Comparison of ENCODE assay signal across 8 cellular contexts in genomic region chr15:44535509-44536297, GRCh38. TPM values are rescaled to one million over a fixed set of nuclear protein-coding genes. Genes with fewer than 3 reads are reported as not detected.
DNase-seq lines count a peak whose midpoint lies in the region; ATAC-seq and TF ChIP-seq lines count a peak whose summit lies in the region.

No MANE protein-coding gene starts in this region.

- H3K27me3 ChIP-seq in Peyer's patch = no peaks in the 10 kb centered on the region

- H3K9me3 Mint-ChIP-seq in brain = no peaks in the 10 kb centered on the region

- no peak for ATAC-seq in activated CD4-positive, CD25-positive, alpha-beta regulatory T cell treated with anti-CD3 and anti-CD28 coated beads, Interleukin-2, amount 50 U/mL, for 24 hours
- ATAC-seq in left colon = peak; percentile 7
- no peak for ATAC-seq in HG02970 (IDR thresholded peaks at IDR 0.05; ENCODE audit: low FRiP score, unreplicated experiment)
- no peak for ATAC-seq in HG02884 (IDR thresholded peaks at IDR 0.05; ENCODE audit: unreplicated experiment)

- TF ChIP-seq CTCF in Peyer's patch (IDR thresholded peaks at IDR 0.05) (no peak), brain (conservative IDR thresholded peaks at IDR 0.05) (no peak)

- no peak for TF ChIP-seq POLR2A in Peyer's patch (IDR thresholded peaks at IDR 0.05)

- H3K4me1 ChIP-seq in Peyer's patch = peaks cover 0 to 23% (median 6%) of the 10 kb centered on the region in 4 donors

- peaks cover 0 to 16% (median 0%) of the 10 kb centered on the region in 3 donors for H3K36me3 ChIP-seq in Peyer's patch

- peak overlapping the region; percentile 84 to 94 (median 90) for H3K4me3 ChIP-seq in Peyer's patch

- no peaks in the 10 kb centered on the region for H3K9me3 ChIP-seq in Peyer's patch

- peaks cover 8% of the 10 kb centered on the region for H3K27me3 Mint-ChIP-seq in brain

- H3K4me3 Mint-ChIP-seq in brain = peak overlapping the region; percentile 87 to 97 (median 94)

- peak overlapping the region; percentile 97 to 99 (median 98) for H3K27ac ChIP-seq in Peyer's patch

- intact Hi-C loops in left colon (cut with DNase I, micrococcal nuclease) = no loop called here

- DNase-seq in activated CD4-positive, CD25-positive, alpha-beta regulatory T cell treated with anti-CD3 and anti-CD28 coated beads, Interleukin-2, amount 50 U/mL, for 72 hours = peak; percentile 36
- DNase-seq in Peyer's patch (peak; percentile 45 to 55 (median 52)), left colon (peak; percentile 33 to 52)
- peak; percentile 7 for DNase-seq in stimulated activated CD8-positive, alpha-beta memory T cell treated with anti-CD3 and anti-CD28 coated beads, Interleukin-7, amount 100 ng/mL, for 24 hours (ENCODE audit: low read depth)

- peaks cover 33% of the 10 kb centered on the region for H3K36me3 Mint-ChIP-seq in brain

- H3K27ac Mint-ChIP-seq in brain = peak overlapping the region; percentile 93 to 96 (median 95)

- H3K4me1 Mint-ChIP-seq in brain = peaks cover 45% of the 10 kb centered on the region

RNA-seq across cellular contexts. Expression of gene EIF3J, which starts 1.2 kb away (rescaled TPM):
- total RNA-seq in Peyer's patch = 10 to 100 TPM; 28.0 to 88.3 (median 48.3) TPM
- 36.1 TPM for polyA plus RNA-seq in brain (ENCODE audit: insufficient read depth, low read depth, low replicate concordance)
- 10 to 100 TPM; 49.1 to 60.2 TPM for total RNA-seq in left colon
